Comparison of ENCODE assay signal across 16 cellular contexts in the genomic region with DNA sequence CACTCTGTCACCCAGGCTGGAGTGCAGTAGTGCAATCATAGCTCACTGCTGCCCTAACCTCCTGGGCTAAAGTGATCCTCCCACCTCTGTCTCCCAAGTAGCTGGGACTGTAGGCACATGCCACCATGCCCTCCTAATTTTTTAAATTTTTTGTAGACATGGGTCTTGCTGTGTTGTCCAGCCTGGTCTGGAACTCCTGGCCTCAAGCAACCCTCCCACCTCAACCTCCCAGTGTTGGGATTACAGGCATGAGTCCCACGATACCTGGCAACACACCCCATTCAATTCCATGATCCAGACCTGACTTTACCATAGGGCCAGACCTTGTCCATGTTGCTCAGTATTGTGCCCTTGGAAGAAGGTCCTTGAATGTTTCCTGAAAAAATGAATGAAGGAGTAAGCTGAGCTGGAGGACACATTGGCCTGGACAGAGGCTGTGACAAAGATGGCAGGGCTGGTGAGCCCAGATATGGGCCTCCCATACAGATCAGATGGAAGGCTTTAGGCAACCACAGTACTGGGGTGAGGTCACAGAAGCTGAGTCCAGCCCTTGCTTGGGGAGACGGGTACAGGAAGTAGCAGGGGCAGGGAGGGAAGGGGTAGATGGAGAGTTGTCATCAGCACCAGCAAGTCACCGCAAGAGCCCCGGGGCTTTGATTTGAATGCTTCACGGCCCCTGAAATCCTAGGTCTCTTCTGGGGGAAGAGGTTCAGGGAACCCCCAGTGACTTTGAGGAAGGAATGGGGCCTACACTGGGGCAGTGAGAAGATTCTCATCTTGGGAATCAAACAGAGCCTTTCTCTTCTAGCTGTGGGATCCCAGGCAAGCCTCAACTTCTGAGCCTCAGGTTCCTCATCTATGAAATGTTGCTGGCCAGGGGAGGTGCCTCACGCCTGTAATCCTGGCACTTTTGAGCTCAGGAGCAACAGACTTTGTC. TPM values are rescaled to one million over a fixed set of nuclear protein-coding genes. Genes with fewer than 3 reads are reported as not detected.
DNase-seq lines count a peak whose midpoint lies in the region; ATAC-seq and TF ChIP-seq lines count a peak whose summit lies in the region.
"Had no signal": no experiment of that assay in that cellular context is flagged by ENCODE, and none has a peak within 500 bp of the region (broad histone marks: within the 10 kb centered on the region; RNA-seq: fewer than 3 reads in every experiment).

No MANE protein-coding gene starts in this region.

- no peaks in the 10 kb centered on the region for H3K4me1 ChIP-seq in HEK293 (ENCODE audit: control insufficient read depth, insufficient read depth, low read length)

- CTCF ChIA-PET in HEK293 (lab: Yijun Ruan, JAX) (interaction anchor here (0.6 to 12.7 kb wide), 12 partner anchors 8 to 581 kb away, joined by 3 to 315 read pairs (median 4); a partner anchor contains a TSS), WTC11 (lab: Charles Lee) (interaction anchor here (0.8 to 5.4 kb wide), 7 partner anchors 38 to 85 kb away, joined by 3 to 55 read pairs (median 5); no protein-coding TSS in a partner anchor)

- no peaks in the 10 kb centered on the region for H3K9me3 ChIP-seq in HEK293 (ENCODE audit: control insufficient read depth, insufficient read depth, low read depth, low read length)
- H3K9me3 ChIP-seq: Peyer's patch had no signal

- no peak for ATAC-seq in WTC11
- ATAC-seq in left colon, result peak; percentile 65
- ATAC-seq in GM18861 (IDR thresholded peaks at IDR 0.05; ENCODE audit: unreplicated experiment), result no peak

- TF ChIP-seq CTCF in HEK293 (tag by site-specific recombination; IDR thresholded peaks at IDR 0.05) (no peak), WTC11 (IDR thresholded peaks at IDR 0.05) (no peak)

- peak; percentile 11 for DNase-seq in NK-92 treated with Interleukin-12 subunit alpha and Interleukin-12 subunit beta, amount 100 ng/mL, for 24 hours (lab: John Stamatoyannopoulos, UW)
- DNase-seq in NK-92 (lab: John Stamatoyannopoulos, UW; ENCODE audit: unreplicated experiment) (no peak), WTC11 (ENCODE audit: low spot score) (no peak), left colon (peak in 1 of 2 donors; percentile 14), SIG-M5 (lab: John Stamatoyannopoulos, UW) (no peak), NCI-H2107 (lab: John Stamatoyannopoulos, UW) (no peak)
- DNase-seq: 8988T, C1 segment of cervical spinal cord, HCEC 1CT, NCI-H1092 treated with DMSO at 0.1 percent for 48 hours, NCI-H1694 treated with DMSO at 0.1 percent for 48 hours, NCI-H446, Peyer's patch had no signal

- intact Hi-C loops in left colon (cut with DNase I, micrococcal nuclease), result loop anchor here in 1 of 2 donors (10.0 kb wide), 1 partner anchor 75 kb away; no protein-coding TSS in a partner anchor

- peak overlapping the region; percentile 79 for H3K4me3 Mint-ChIP-seq in WTC11

- H3K27ac Mint-ChIP-seq in WTC11, result no peak overlapping the region

- H3K27me3 Mint-ChIP-seq in WTC11 (ENCODE audit: low read depth), result peaks cover 98% of the 10 kb centered on the region

- POLR2A ChIA-PET in HEK293 (lab: Yijun Ruan, JAX), result no interaction called here
- POLR2A ChIA-PET in WTC11 (lab: Charles Lee), result interaction anchor here (0.9 kb wide), 1 partner anchor 77 kb away, joined by 3 read pairs; no protein-coding TSS in a partner anchor

- H3K27ac ChIP-seq in HEK293 (ENCODE audit: extremely low read depth, low read depth, low read length), result no peak overlapping the region
- H3K27ac ChIP-seq: Peyer's patch had no signal

- H3K9me3 Mint-ChIP-seq in WTC11, result no peaks in the 10 kb centered on the region

- no peak overlapping the region for H3K4me3 ChIP-seq in HEK293 (ENCODE audit: low read depth, low read length)

- H3K4me1 Mint-ChIP-seq in WTC11, result peaks cover 63% of the 10 kb centered on the region

- H3K36me3 Mint-ChIP-seq in WTC11, result no peaks in the 10 kb centered on the region

- no peaks in the 10 kb centered on the region for H3K36me3 ChIP-seq in HEK293 (ENCODE audit: control insufficient read depth in 2 of 2, insufficient read depth in 1 of 2, low read length in 2 of 2)
- H3K36me3 ChIP-seq: Peyer's patch had no signal

TF ChIP-seq in HEK293, 187 proteins besides CTCF, POLR2A, EP300 and RAD21:
- TF ChIP-seq ZNF121 (tag by site-specific recombination; IDR thresholded peaks at IDR 0.05), result peak; percentile 78
- TF ChIP-seq ZNF777 (tag by site-specific recombination; IDR thresholded peaks at IDR 0.05; ENCODE audit: borderline replicate concordance), result no peak

TF ChIP-seq in WTC11, 78 proteins besides CTCF, POLR2A, EP300 and RAD21:
- TF ChIP-seq ZNF121 (CRISPR knock-in tag; IDR thresholded peaks at IDR 0.05) (peak; percentile 85), GTF2I (CRISPR knock-in tag; conservative IDR thresholded peaks at IDR 0.05) (no peak), ZBTB21 (CRISPR knock-in tag; IDR thresholded peaks at IDR 0.05; ENCODE audit: borderline replicate concordance) (no peak)
TF ChIP-seq in WTC11: peak in this region for 1.

RNA-seq across cellular contexts. Expression of a gene that starts 40.1 kb away (rescaled TPM):
- total RNA-seq in WTC11 (2021), result 1.7 to 3.7 TPM (median 1.8 TPM) in 3 replicates
- total RNA-seq in left colon, result not detected
- total RNA-seq: HT1080, Peyer's patch had no signal

RNA-seq across cellular contexts. Expression of a gene that starts 55.4 kb away (rescaled TPM):
- total RNA-seq in WTC11 (2021) (26.4 to 38.6 TPM (median 28.1 TPM) in 3 replicates), left colon (10 to 100 TPM; 71.1 to 84.5 TPM)
